In the genomic region with DNA sequence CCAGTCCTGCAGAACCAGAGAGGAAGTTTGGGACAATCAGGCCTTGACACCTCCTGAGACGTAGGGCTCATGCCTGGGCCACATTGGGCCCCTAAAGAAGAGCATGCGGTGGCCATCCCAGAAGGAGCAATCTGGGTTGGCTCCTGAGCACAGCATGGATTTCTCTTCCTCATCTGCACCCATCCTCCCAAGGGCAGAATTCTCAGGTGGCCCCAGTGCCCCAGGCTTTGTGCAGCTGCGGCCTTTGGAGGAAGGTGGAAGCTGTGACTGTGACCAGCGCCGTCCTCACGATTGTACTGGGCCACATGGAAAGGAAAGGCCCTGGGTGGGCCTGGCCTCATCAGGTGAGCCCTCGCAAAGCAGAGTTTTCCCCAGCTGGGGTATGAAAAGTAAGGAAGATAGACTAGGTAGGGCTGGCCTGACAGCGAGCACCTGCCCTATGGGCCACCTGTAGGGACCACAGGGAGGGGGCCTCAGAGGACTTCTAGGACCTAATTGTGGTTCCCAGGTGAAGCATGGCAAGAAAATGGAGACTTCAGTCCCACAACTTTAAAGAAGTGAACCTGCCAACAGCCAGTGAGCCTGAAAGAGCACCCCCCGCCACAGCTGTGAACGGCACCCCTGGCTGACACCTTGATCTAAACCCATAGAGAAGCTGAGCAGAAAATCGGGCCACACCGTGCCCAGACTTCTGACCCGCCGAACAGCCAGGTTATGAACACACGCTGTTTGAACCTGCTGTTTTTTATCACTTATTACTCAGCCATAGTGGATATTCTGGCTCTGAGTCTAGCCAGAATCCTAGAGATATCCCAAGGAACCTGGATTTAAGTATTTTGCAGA, we compare ENCODE assay signal across 15 cellular contexts.
DNase-seq lines count a peak whose midpoint lies in the region; TF ChIP-seq lines count a peak whose summit lies in the region.
"Had no signal": no experiment of that assay in that cellular context is flagged by ENCODE, and none has a peak within 500 bp of the region (broad histone marks: within the 10 kb centered on the region; RNA-seq: fewer than 3 reads in every experiment).

No MANE protein-coding gene starts in this region.

- H2BK15ac ChIP-seq in neuronal stem cell (ENCODE audit: low read length), result no peak overlapping the region

- TF ChIP-seq EP300 in esophagus muscularis mucosa (IDR thresholded peaks at IDR 0.05), result no peak

- no peak overlapping the region for H2BK120ac ChIP-seq in neuronal stem cell (ENCODE audit: low read depth, low read length)

- H3K9me3 ChIP-seq in HEK293 (ENCODE audit: control insufficient read depth, insufficient read depth, low read depth, low read length), result no peaks in the 10 kb centered on the region
- H3K9me3 ChIP-seq in colonic mucosa, result no peaks in the 10 kb centered on the region
- no peaks in the 10 kb centered on the region for H3K9me3 ChIP-seq in esophagus muscularis mucosa
- no peaks in the 10 kb centered on the region for H3K9me3 ChIP-seq in neuronal stem cell (replicated peaks in 1 of 2; ENCODE audit: control insufficient read depth in 2 of 2, insufficient read depth in 1 of 2, low read depth in 1 of 2, low read length in 2 of 2)

- H3K14ac ChIP-seq in neuronal stem cell (ENCODE audit: low read length), result no peak overlapping the region

- POLR2A ChIA-PET in HEK293 (lab: Yijun Ruan, JAX), result no interaction called here

- in situ Hi-C loops in KBM-7 (cut with MboI; ENCODE audit: low pct_unique_long_range_greater_than_20kb, low sequenced_read_pairs), result no loop called here

- H2BK12ac ChIP-seq in neuronal stem cell (ENCODE audit: low read length), result no peak overlapping the region

- H3K23ac ChIP-seq in neuronal stem cell (ENCODE audit: low read depth, low read length, poor library complexity), result no peak overlapping the region

- no peak overlapping the region for H3K4ac ChIP-seq in neuronal stem cell (ENCODE audit: low read length)

- H3K4me1 ChIP-seq in HEK293 (ENCODE audit: control insufficient read depth, insufficient read depth, low read length) (no peaks in the 10 kb centered on the region), colonic mucosa (no peaks in the 10 kb centered on the region), esophagus muscularis mucosa (no peaks in the 10 kb centered on the region), neuronal stem cell (ENCODE audit: control insufficient read depth in 2 of 2, insufficient read depth in 1 of 2, low read depth in 1 of 2, low read length in 2 of 2) (peaks cover 4 to 9% of the 10 kb centered on the region in 2 donors)

- no peak overlapping the region for H3K18ac ChIP-seq in neuronal stem cell (ENCODE audit: low read length)

- intact Hi-C loops in colonic mucosa (cut with DNase I) (no loop called here), esophagus muscularis mucosa (cut with DNase I) (no loop called here)

- no peak for TF ChIP-seq CTCF in HEK293 (tag by site-specific recombination; IDR thresholded peaks at IDR 0.05)
- TF ChIP-seq CTCF in colonic mucosa (IDR thresholded peaks at IDR 0.05), result no peak
- TF ChIP-seq CTCF in esophagus muscularis mucosa (IDR thresholded peaks at IDR 0.05), result no peak

- H3K4me2 ChIP-seq in neuronal stem cell (ENCODE audit: insufficient read depth, low read length, poor library complexity, severe bottlenecking), result no peak overlapping the region
- H3K4me2 ChIP-seq: BLaER1 had no signal

- H4K8ac ChIP-seq in neuronal stem cell (ENCODE audit: low read depth, low read length), result no peak overlapping the region

- no peak overlapping the region for H3K9ac ChIP-seq in colonic mucosa (ENCODE audit: low read depth in 2 of 2, low read length in 2 of 2)
- H3K9ac ChIP-seq in neuronal stem cell (ENCODE audit: low read depth, low read length, poor library complexity), result no peak overlapping the region
- H3K9ac ChIP-seq: BLaER1, GM23248 had no signal

- H4K91ac ChIP-seq in neuronal stem cell (ENCODE audit: low read depth, low read length, poor library complexity), result no peak overlapping the region

- peak; percentile 3 for DNase-seq in colonic mucosa
- peak; percentile 62 for DNase-seq in esophagus muscularis mucosa (ENCODE audit: extremely low spot score)
- DNase-seq in neuronal stem cell (ENCODE audit: low spot score), result no peak
- no peak for DNase-seq in KBM-7
- no peak for DNase-seq in glomerular visceral epithelial cell (ENCODE audit: extremely low spot score)
- DNase-seq in HT-29 (ENCODE audit: low spot score), result no peak
- DNase-seq: CD4-positive, CD25-positive, alpha-beta regulatory T cell; CD8-positive, alpha-beta memory T cell; DMS53; GM23248; H9; HFFc6 had no signal

- no peaks in the 10 kb centered on the region for H3K27me3 ChIP-seq in colonic mucosa
- H3K27me3 ChIP-seq in esophagus muscularis mucosa, result peaks cover 0 to 30% (median 0%) of the 10 kb centered on the region in 4 donors
- no peaks in the 10 kb centered on the region for H3K27me3 ChIP-seq in neuronal stem cell (ENCODE audit: control insufficient read depth in 3 of 3, insufficient read depth in 3 of 3, low read depth in 1 of 3, low read length in 3 of 3)
- H3K27me3 ChIP-seq: BLaER1 had no signal

- H3K27ac ChIP-seq in HEK293 (ENCODE audit: extremely low read depth, low read depth, low read length), result no peak overlapping the region
- H3K27ac ChIP-seq in colonic mucosa, result no peak overlapping the region
- no peak overlapping the region for H3K27ac ChIP-seq in esophagus muscularis mucosa (replicated peaks in 1 of 4)
- no peak overlapping the region for H3K27ac ChIP-seq in neuronal stem cell (replicated peaks; ENCODE audit: low read length)
- H3K27ac ChIP-seq: BLaER1, C4-2B, GM23248 had no signal

- H3K4me3 ChIP-seq in HEK293 (ENCODE audit: low read depth, low read length), result no peak overlapping the region
- H3K4me3 ChIP-seq in colonic mucosa, result no peak overlapping the region
- no peak overlapping the region for H3K4me3 ChIP-seq in esophagus muscularis mucosa
- no peak overlapping the region for H3K4me3 ChIP-seq in neuronal stem cell (ENCODE audit: low read length in 2 of 2)
- H3K4me3 ChIP-seq: BLaER1, GM23248 had no signal

- WGBS in esophagus muscularis mucosa, result 94% methylated on average over 14 of the region's 15 CpGs
- no CpG with 5 or more reads among the region's 15 CpGs for WGBS in neuronal stem cell (ENCODE audit: extremely low coverage in 2 of 2, insufficient read length in 2 of 2, insufficient replicate concordance in 1 of 2), 2 donors

- H2BK5ac ChIP-seq in neuronal stem cell (ENCODE audit: low read length), result no peak overlapping the region

- peak overlapping the region; percentile 47 for H2AK5ac ChIP-seq in neuronal stem cell (ENCODE audit: low read depth, low read length)

- H3K36me3 ChIP-seq in HEK293 (ENCODE audit: control insufficient read depth in 2 of 2, insufficient read depth in 1 of 2, low read length in 2 of 2) (no peaks in the 10 kb centered on the region), colonic mucosa (no peaks in the 10 kb centered on the region), esophagus muscularis mucosa (no peaks in the 10 kb centered on the region), neuronal stem cell (replicated peaks in 1 of 2; ENCODE audit: control insufficient read depth in 2 of 2, insufficient read depth in 2 of 2, low read length in 2 of 2) (no peaks in the 10 kb centered on the region)
- H3K36me3 ChIP-seq: BLaER1 had no signal

- CTCF ChIA-PET in HEK293 (lab: Yijun Ruan, JAX), result no interaction called here

- H2AFZ ChIP-seq in neuronal stem cell (ENCODE audit: low read length), result no peak overlapping the region
- H2AFZ ChIP-seq: GM23248 had no signal

- no peaks in the 10 kb centered on the region for H3K79me1 ChIP-seq in neuronal stem cell (ENCODE audit: low read depth, low read length)

- no peak for TF ChIP-seq POLR2A in esophagus muscularis mucosa (IDR thresholded peaks at IDR 0.05; ENCODE audit: low read depth)

TF ChIP-seq in HEK293, 187 proteins besides CTCF, POLR2A, EP300 and RAD21:
- TF ChIP-seq ZNF560 (tag by site-specific recombination; IDR thresholded peaks at IDR 0.05; ENCODE audit: borderline replicate concordance) (no peak), ZNF10 (tag by site-specific recombination; IDR thresholded peaks at IDR 0.05) (peak; percentile 89; the same call in 1 of the 2 replicates), ZFHX2 (tag by site-specific recombination; conservative IDR thresholded peaks at IDR 0.05) (no peak)

Comparison
In these comparisons a context has a peak if more than half of its experiments do, and no peak if none do; other contexts are left out.
1. DNase-seq: peak in colonic mucosa (single experiment) and esophagus muscularis mucosa (single experiment); none in neuronal stem cell (single experiment), KBM-7 (single experiment), glomerular visceral epithelial cell (single experiment) and HT-29 (single experiment).